ENCODE assay signal across 8 cellular contexts in the genomic region with DNA sequence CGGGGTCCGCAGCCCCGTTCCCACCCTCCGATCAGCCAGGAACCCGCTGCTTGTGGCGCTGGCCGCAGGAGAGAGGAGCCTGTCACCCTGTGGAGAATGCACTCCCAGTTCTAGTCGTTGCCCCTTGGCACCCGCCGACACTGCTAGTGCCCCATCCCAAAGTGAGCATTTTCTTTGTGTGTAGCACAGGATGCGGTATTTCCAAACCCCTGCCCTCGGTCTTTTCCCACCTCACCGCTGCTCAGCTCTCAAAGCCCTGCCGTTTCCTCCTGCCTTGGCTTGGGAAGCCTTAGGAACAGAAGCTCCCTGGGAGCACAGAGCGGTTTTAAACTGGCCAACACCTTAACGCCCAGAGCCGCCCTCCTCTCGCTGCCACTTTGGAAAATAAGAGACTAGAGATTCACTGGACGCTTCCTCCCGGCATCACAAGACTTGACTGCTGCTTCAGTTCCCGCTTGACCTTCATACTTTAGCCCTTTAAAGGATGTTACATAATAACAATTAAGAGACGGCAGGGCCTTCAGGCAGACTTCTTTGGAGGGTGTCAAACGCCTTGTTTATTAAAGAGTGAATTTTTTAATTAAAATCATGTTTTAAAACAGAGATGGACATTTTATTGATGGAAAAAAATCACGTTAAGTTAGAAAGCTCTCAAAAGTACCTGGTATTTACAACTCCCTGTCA. TPM values are rescaled to one million over a fixed set of nuclear protein-coding genes. Genes with fewer than 3 reads are reported as not detected.
DNase-seq lines count a peak whose midpoint lies in the region; ATAC-seq and TF ChIP-seq lines count a peak whose summit lies in the region.

No MANE protein-coding gene starts in this region.

- no peaks in the 10 kb centered on the region for H3K9me3 ChIP-seq in skeletal muscle tissue (ENCODE audit: control insufficient read depth in 3 of 3, low read length in 3 of 3)

- peak overlapping the region; percentile 78 to 94 (median 93) for H3K9ac ChIP-seq in skeletal muscle tissue (ENCODE audit: low read depth in 1 of 3, low read length in 3 of 3)

- H3K4me3 ChIP-seq in HL-60 (replicated peaks; ENCODE audit: insufficient read depth, low read length) (peak overlapping the region; percentile 89), skeletal muscle tissue (ENCODE audit: low read length in 3 of 3) (peak overlapping the region; percentile 83 to 96 (median 94))

- peaks cover 22 to 31% (median 23%) of the 10 kb centered on the region in 3 donors for H3K4me1 ChIP-seq in skeletal muscle tissue (ENCODE audit: control insufficient read depth in 3 of 3, insufficient read depth in 3 of 3, low read length in 3 of 3)

- no peak for ATAC-seq in HG03175 (IDR thresholded peaks at IDR 0.05; ENCODE audit: unreplicated experiment)

- H3K27ac ChIP-seq in HL-60 (replicated peaks) (peak overlapping the region; percentile 94), caudate nucleus (ENCODE audit: low read depth, low read length) (peak overlapping the region; percentile 94), skeletal muscle tissue (ENCODE audit: low read depth, low read length) (peak overlapping the region; percentile 77)

- peaks cover 5 to 16% (median 7%) of the 10 kb centered on the region in 3 donors for H3K36me3 ChIP-seq in skeletal muscle tissue (ENCODE audit: control insufficient read depth in 3 of 3, insufficient read depth in 3 of 3, low read length in 3 of 3)

- no peak for TF ChIP-seq CTCF in HL-60 (IDR thresholded peaks at IDR 0.05; ENCODE audit: insufficient read depth, low read length)

- H3K27me3 ChIP-seq in HL-60 (ENCODE audit: insufficient read depth, poor library complexity, severe bottlenecking) (peaks cover 3% of the 10 kb centered on the region), skeletal muscle tissue (ENCODE audit: control insufficient read depth in 3 of 3, insufficient read depth in 3 of 3, low read length in 3 of 3) (no peaks in the 10 kb centered on the region)

- peak; percentile 34 for DNase-seq in activated naive CD4-positive, alpha-beta T cell treated with Interleukin-2 at 50 U/mL for 16 hours
- DNase-seq in activated naive CD4-positive, alpha-beta T cell treated with anti-CD3 and anti-CD28 coated beads, Interleukin-2, amount 50 U/mL, for 16 hours = no peak
- peak in 1 of 2 experiments; percentile 29 for DNase-seq in HL-60 (ENCODE audit: low read depth in 1 of 2, low spot score in 1 of 2)
- DNase-seq in SW480 (ENCODE audit: low spot score) = peak; percentile 57
- DNase-seq in caudate nucleus (lab: John Stamatoyannopoulos, UW) = peak in 38 of 61 donors; percentile 18 to 83 (median 56)
- DNase-seq in iris pigment epithelial cell (ENCODE audit: low read depth) = peak; percentile 46

RNA-seq across cellular contexts. Expression of a gene that starts 0.8 kb away (rescaled TPM):
- total RNA-seq in skeletal muscle tissue = 5.7 TPM

RNA-seq across cellular contexts. Expression of a gene that starts 35.1 kb away (rescaled TPM):
- total RNA-seq in skeletal muscle tissue = 0.52 TPM
